23 cellular contexts compared by ENCODE assay signal in the genomic region with DNA sequence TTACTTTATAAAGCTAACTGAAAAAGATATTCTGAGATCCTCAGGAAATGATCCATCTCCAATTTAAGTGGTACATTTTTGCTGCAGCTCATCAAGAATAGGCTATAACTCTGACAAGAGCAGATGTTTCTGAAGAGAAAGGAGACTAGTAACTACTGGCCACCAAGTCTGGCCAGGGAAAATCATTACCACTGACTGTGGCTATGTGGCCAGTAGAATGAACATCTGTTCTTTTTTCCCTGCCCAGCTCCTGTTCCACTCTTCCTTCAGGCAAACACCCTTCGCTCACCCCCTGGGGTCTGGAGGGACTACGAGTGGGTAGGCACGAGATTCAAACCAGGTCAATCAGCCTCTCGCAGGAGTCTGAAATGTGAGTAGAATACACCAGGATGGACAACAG. TPM values are rescaled to one million over a fixed set of nuclear protein-coding genes. Genes with fewer than 3 reads are reported as not detected.
DNase-seq lines count a peak whose midpoint lies in the region; ATAC-seq, FAIRE-seq and TF ChIP-seq lines count a peak whose summit lies in the region.
"Had no signal": no experiment of that assay in that cellular context is flagged by ENCODE, and none has a peak within 500 bp of the region (broad histone marks: within the 10 kb centered on the region; RNA-seq: fewer than 3 reads in every experiment).

No MANE protein-coding gene starts in this region.

- H3K36me3 Mint-ChIP-seq in activated CD4-positive, alpha-beta T cell treated with anti-CD3 and anti-CD28 coated beads for 36 hours (ENCODE audit: low read depth) = peaks cover 68% of the 10 kb centered on the region
- peaks cover 70% of the 10 kb centered on the region for H3K36me3 Mint-ChIP-seq in activated naive CD8-positive, alpha-beta T cell treated with anti-CD3 and anti-CD28 coated beads, Interleukin-2, amount 50 U/mL, for 24 hours (ENCODE audit: low read depth)
- peaks cover 10% of the 10 kb centered on the region for H3K36me3 Mint-ChIP-seq in natural killer cell
- H3K36me3 Mint-ChIP-seq in T-helper 2 cell treated with Interferon-gamma antibody and Interleukin-4, amounts not matched to agents 5 μg/mL and 100 μg/mL, for 36 hours (ENCODE audit: low read depth) = peaks cover 73% of the 10 kb centered on the region

- CTCF ChIA-PET in activated CD4-positive, alpha-beta T cell treated with anti-CD3 and anti-CD28 coated beads for 36 hours (lab: Charles Lee) = interaction anchor here (0.6 to 2.4 kb wide), 4 partner anchors 63 to 197 kb away, joined by 3 to 13 read pairs (median 4); no protein-coding TSS in a partner anchor

- in situ Hi-C loops in G401 (cut with HindIII; ENCODE audit: low sequenced_read_pairs) = no loop called here

- peaks cover 18% of the 10 kb centered on the region for H3K9me3 Mint-ChIP-seq in activated CD4-positive, alpha-beta T cell treated with anti-CD3 and anti-CD28 coated beads for 36 hours (ENCODE audit: low read depth)
- H3K9me3 Mint-ChIP-seq in activated naive CD8-positive, alpha-beta T cell treated with anti-CD3 and anti-CD28 coated beads, Interleukin-2, amount 50 U/mL, for 24 hours = peaks cover 18% of the 10 kb centered on the region
- no peaks in the 10 kb centered on the region for H3K9me3 Mint-ChIP-seq in natural killer cell
- peaks cover 21% of the 10 kb centered on the region for H3K9me3 Mint-ChIP-seq in T-helper 2 cell treated with Interferon-gamma antibody and Interleukin-4, amounts not matched to agents 5 μg/mL and 100 μg/mL, for 36 hours

- peak overlapping the region; percentile 96 for H3K27ac Mint-ChIP-seq in activated CD4-positive, alpha-beta T cell treated with anti-CD3 and anti-CD28 coated beads for 36 hours
- H3K27ac Mint-ChIP-seq in activated naive CD8-positive, alpha-beta T cell treated with anti-CD3 and anti-CD28 coated beads, Interleukin-2, amount 50 U/mL, for 24 hours = peak overlapping the region; percentile 81
- H3K27ac Mint-ChIP-seq in natural killer cell = no peak overlapping the region
- no peak overlapping the region for H3K27ac Mint-ChIP-seq in T-helper 2 cell treated with Interferon-gamma antibody and Interleukin-4, amounts not matched to agents 5 μg/mL and 100 μg/mL, for 36 hours
- H3K27ac Mint-ChIP-seq: activated T-helper 2 cell treated with anti-CD3 and anti-CD28 coated beads, Interferon-gamma antibody, Interleukin-2, Interleukin-4, amounts not matched to agents 10 μg/mL and 5 μg/mL and 100 μg/mL, durations not matched to agents 14 hours and 24 hours and 36 hours had no signal

- H3K4me3 Mint-ChIP-seq in activated CD4-positive, alpha-beta T cell treated with anti-CD3 and anti-CD28 coated beads for 36 hours = no peak overlapping the region
- H3K4me3 Mint-ChIP-seq in activated naive CD8-positive, alpha-beta T cell treated with anti-CD3 and anti-CD28 coated beads, Interleukin-2, amount 50 U/mL, for 24 hours = no peak overlapping the region
- H3K4me3 Mint-ChIP-seq in natural killer cell = no peak overlapping the region
- H3K4me3 Mint-ChIP-seq in T-helper 2 cell treated with Interferon-gamma antibody and Interleukin-4, amounts not matched to agents 5 μg/mL and 100 μg/mL, for 36 hours = no peak overlapping the region
- H3K4me3 Mint-ChIP-seq: natural killer cell treated with Interleukin-12 subunit alpha and Interleukin-12 subunit beta and Interleukin-15 and Interleukin-18, amount 100 ng/mL, for 72 hours; stimulated activated effector memory CD8-positive, alpha-beta T cell treated with anti-CD3 and anti-CD28 coated beads, Interleukin-12 subunit alpha, Interleukin-12 subunit beta, amount 100 ng/mL, for 72 hours had no signal

- no peak for ATAC-seq in activated CD4-positive, alpha-beta T cell treated with anti-CD3 and anti-CD28 coated beads for 36 hours
- no peak for ATAC-seq in activated naive CD8-positive, alpha-beta T cell treated with anti-CD3 and anti-CD28 coated beads, Interleukin-2, amount 50 U/mL, for 24 hours
- ATAC-seq in natural killer cell = no peak
- ATAC-seq: natural killer cell treated with Interleukin-12 subunit alpha and Interleukin-12 subunit beta and Interleukin-15 and Interleukin-18, amount 100 ng/mL, for 72 hours; stimulated activated effector memory CD8-positive, alpha-beta T cell treated with anti-CD3 and anti-CD28 coated beads, Interleukin-12 subunit alpha, Interleukin-12 subunit beta, amount 100 ng/mL, for 72 hours had no signal

- no peaks in the 10 kb centered on the region for H3K27me3 Mint-ChIP-seq in activated CD4-positive, alpha-beta T cell treated with anti-CD3 and anti-CD28 coated beads for 36 hours
- no peaks in the 10 kb centered on the region for H3K27me3 Mint-ChIP-seq in activated naive CD8-positive, alpha-beta T cell treated with anti-CD3 and anti-CD28 coated beads, Interleukin-2, amount 50 U/mL, for 24 hours
- H3K27me3 Mint-ChIP-seq in natural killer cell (ENCODE audit: low read depth in 2 of 2) = no peaks in the 10 kb centered on the region
- H3K27me3 Mint-ChIP-seq in T-helper 2 cell treated with Interferon-gamma antibody and Interleukin-4, amounts not matched to agents 5 μg/mL and 100 μg/mL, for 36 hours (ENCODE audit: low read depth) = no peaks in the 10 kb centered on the region
- H3K27me3 Mint-ChIP-seq: natural killer cell treated with Interleukin-12 subunit alpha and Interleukin-12 subunit beta and Interleukin-15 and Interleukin-18, amount 100 ng/mL, for 72 hours had no signal

- FAIRE-seq in HTR-8/SVneo (lab: Jason Lieb, UNC) = peak; percentile 74
- FAIRE-seq: H54, keratinocyte had no signal

- DNase-seq in activated CD4-positive, alpha-beta T cell treated with anti-CD3 and anti-CD28 coated beads for 36 hours = no peak
- no peak for DNase-seq in activated CD4-positive, alpha-beta T cell treated with anti-CD3 and anti-CD28 coated beads for 48 hours
- DNase-seq in HTR-8/SVneo (ENCODE audit: insufficient read length, low spot score) (no peak), pons (ENCODE audit: low spot score) (peak; percentile 38), natural killer cell (no peak), G401 (ENCODE audit: low spot score) (no peak)
- no peak for DNase-seq in activated naive CD8-positive, alpha-beta T cell treated with anti-CD3 and anti-CD28 coated beads, Interleukin-2, amount 50 U/mL, for 24 hours
- no peak for DNase-seq in T-helper 2 cell treated with Interferon-gamma antibody and Interleukin-4, amounts not matched to agents 5 μg/mL and 100 μg/mL, for 36 hours (ENCODE audit: low spot score)
- DNase-seq: activated CD4-positive, alpha-beta T cell treated with anti-CD3 and anti-CD28 coated beads, Interleukin-2, amount 50 U/mL, for 48 hours; colonic mucosa; DMS79; hippocampal formation; mammary epithelial cell; NCI-H187 treated with DMSO at 0.1 percent for 48 hours; NCI-H446 treated with DMSO at 0.1 percent for 48 hours; Right ventricle myocardium superior; stimulated activated CD4-positive, alpha-beta T cell treated with anti-CD3 and anti-CD28 coated beads, Interleukin-12 subunit alpha, Interleukin-12 subunit beta, amount 100 ng/mL, for 4 hours; transverse colon had no signal

- POLR2A ChIA-PET in activated CD4-positive, alpha-beta T cell treated with anti-CD3 and anti-CD28 coated beads for 36 hours (lab: Charles Lee) = interaction anchor here (0.6 kb wide), 1 partner anchor 9 kb away, joined by 6 read pairs; no protein-coding TSS in a partner anchor

- TF ChIP-seq CTCF in natural killer cell (IDR thresholded peaks at IDR 0.05) = no peak

- intact Hi-C loops in activated CD4-positive, alpha-beta T cell treated with anti-CD3 and anti-CD28 coated beads for 36 hours (cut with DNase I, micrococcal nuclease) = no loop called here
- intact Hi-C loops in natural killer cell (cut with micrococcal nuclease) = no loop called here

- peaks cover 80% of the 10 kb centered on the region for H3K4me1 Mint-ChIP-seq in activated CD4-positive, alpha-beta T cell treated with anti-CD3 and anti-CD28 coated beads for 36 hours
- peaks cover 81% of the 10 kb centered on the region for H3K4me1 Mint-ChIP-seq in activated naive CD8-positive, alpha-beta T cell treated with anti-CD3 and anti-CD28 coated beads, Interleukin-2, amount 50 U/mL, for 24 hours
- peaks cover 23 to 27% of the 10 kb centered on the region in 2 donors for H3K4me1 Mint-ChIP-seq in natural killer cell
- H3K4me1 Mint-ChIP-seq in T-helper 2 cell treated with Interferon-gamma antibody and Interleukin-4, amounts not matched to agents 5 μg/mL and 100 μg/mL, for 36 hours (ENCODE audit: low read depth) = peaks cover 44% of the 10 kb centered on the region

RNA-seq across cellular contexts. Expression of gene TMEM123, which starts 23.9 kb away (rescaled TPM):
- total RNA-seq in activated CD4-positive, alpha-beta T cell treated with anti-CD3 and anti-CD28 coated beads for 36 hours = 100 to 1,000 TPM; 179 to 392 TPM
- total RNA-seq in natural killer cell = 100 to 1,000 TPM; 100 to 126 (median 118) TPM
- 78.0 and 104 TPM in 2 replicates for total RNA-seq in G401 (2014; rRNA removed; shearing (Covaris generic))

Comparison
In these comparisons a context has a peak if more than half of its experiments do, and no peak if none do; other contexts are left out.
1. H3K27ac Mint-ChIP-seq: peak in activated CD4-positive, alpha-beta T cell treated with anti-CD3 and anti-CD28 coated beads for 36 hours (single experiment) and activated naive CD8-positive, alpha-beta T cell treated with anti-CD3 and anti-CD28 coated beads, Interleukin-2, amount 50 U/mL, for 24 hours (single experiment); none in natural killer cell (0 of 2) and T-helper 2 cell treated with Interferon-gamma antibody and Interleukin-4, amounts not matched to agents 5 μg/mL and 100 μg/mL, for 36 hours (single experiment).